10 cellular contexts compared by ENCODE assay signal in the genomic region with DNA sequence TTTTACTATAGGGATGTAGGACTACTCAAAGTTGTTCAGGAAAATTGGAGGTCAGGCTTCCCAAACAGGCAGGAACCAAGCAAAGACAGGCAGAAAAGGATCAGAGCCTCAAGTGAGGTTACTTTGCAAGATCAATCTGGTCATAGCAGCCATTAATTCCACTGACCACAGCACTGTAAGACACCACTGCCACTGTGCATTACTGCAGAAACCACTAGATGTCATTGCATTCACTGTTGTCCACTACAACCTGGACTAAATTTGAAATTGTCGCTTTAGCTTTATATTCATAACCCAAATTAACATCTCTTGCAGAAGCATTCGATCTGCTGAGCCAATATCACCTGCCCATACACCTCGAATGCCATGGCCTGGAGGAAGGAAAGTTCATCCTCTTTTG.
DNase-seq lines count a peak whose midpoint lies in the region; ATAC-seq, FAIRE-seq and TF ChIP-seq lines count a peak whose summit lies in the region.
"Had no signal": no experiment of that assay in that cellular context is flagged by ENCODE, and none has a peak within 500 bp of the region (broad histone marks: within the 10 kb centered on the region; RNA-seq: fewer than 3 reads in every experiment).

No MANE protein-coding gene starts in this region.

- H3K4me3 ChIP-seq in mammary epithelial cell (replicated peaks in 1 of 3; ENCODE audit: insufficient read depth in 1 of 3, low read depth in 2 of 3, low read length in 3 of 3): no peak overlapping the region
- no peak overlapping the region for H3K4me3 ChIP-seq in pancreas

- intact Hi-C loops in mammary epithelial cell (cut with micrococcal nuclease): loop anchor here (1.0 to 10.0 kb wide), 3 partner anchors 74 to 660 kb away; a partner anchor contains a TSS
- intact Hi-C loops in pancreas (cut with DNase I): no loop called here

- in situ Hi-C loops in mammary epithelial cell (cut with MboI; ENCODE audit: low sequenced_read_pairs in 2 of 2): no loop called here

- ATAC-seq in pancreas: peak in 3 of 4 donors; percentile 51 to 73 (median 67)
- no peak for ATAC-seq in activated T-cell treated with anti-CD3 and anti-CD28 coated beads, Interleukin-2, amount 50 U/mL, for 4 hours
- no peak for ATAC-seq in HG03108 (IDR thresholded peaks at IDR 0.05; ENCODE audit: unreplicated experiment)
- no peak for ATAC-seq in stimulated activated naive CD8-positive, alpha-beta T cell treated with anti-CD3 and anti-CD28 coated beads, Interleukin-15, amount 100 ng/mL, for 72 hours
- ATAC-seq: effector memory CD8-positive, alpha-beta T cell had no signal

- TF ChIP-seq RAD21 in Ishikawa (IDR thresholded peaks at IDR 0.05; ENCODE audit: low read depth): peak; percentile 77

- no peak for TF ChIP-seq EP300 in Ishikawa (IDR thresholded peaks at IDR 0.05; ENCODE audit: borderline replicate concordance)

- dilution Hi-C loops in mammary epithelial cell (cut with HindIII; ENCODE audit: low sequenced_read_pairs): no loop called here

- H3K4me1 ChIP-seq in mammary epithelial cell (ENCODE audit: insufficient read depth, low read length): no peaks in the 10 kb centered on the region
- H3K4me1 ChIP-seq in pancreas: no peaks in the 10 kb centered on the region

- no peak overlapping the region for H3K27ac ChIP-seq in mammary epithelial cell (ENCODE audit: insufficient read depth, low read depth, low read length)
- H3K27ac ChIP-seq in pancreas: no peak overlapping the region

- CTCF ChIA-PET in mammary epithelial cell (lab: Charles Lee; ENCODE audit: low non-redundant PET): no interaction called here

- FAIRE-seq in pancreas (lab: Jason Lieb, UNC): no peak

- H3K36me3 ChIP-seq in mammary epithelial cell (ENCODE audit: insufficient read depth, low read length): no peaks in the 10 kb centered on the region
- no peaks in the 10 kb centered on the region for H3K36me3 ChIP-seq in pancreas

- no peaks in the 10 kb centered on the region for H3K79me2 ChIP-seq in mammary epithelial cell (ENCODE audit: insufficient read depth, low read length)

- TF ChIP-seq CTCF in mammary epithelial cell (conservative IDR thresholded peaks at IDR 0.05 in 1 of 2, IDR thresholded peaks at IDR 0.05 in 1 of 2; ENCODE audit: extremely low read depth in 1 of 2, insufficient read depth in 1 of 2, low read depth in 1 of 2, low read length in 2 of 2) (peak; percentile 31 to 58), pancreas (IDR thresholded peaks at IDR 0.05) (peak in 1 of 4 donors; percentile 16)

- H3K9me3 ChIP-seq in mammary epithelial cell (replicated peaks; ENCODE audit: insufficient read depth, low read length) (no peaks in the 10 kb centered on the region), pancreas (no peaks in the 10 kb centered on the region)

- H3K9me3 Mint-ChIP-seq in activated T-cell treated with anti-CD3 and anti-CD28 coated beads, Interleukin-2, amount 50 U/mL, for 4 hours: no peaks in the 10 kb centered on the region
- no peaks in the 10 kb centered on the region for H3K9me3 Mint-ChIP-seq in stimulated activated naive CD8-positive, alpha-beta T cell treated with anti-CD3 and anti-CD28 coated beads, Interleukin-15, amount 100 ng/mL, for 72 hours
- H3K9me3 Mint-ChIP-seq: activated T-helper 1 cell treated with anti-CD3 and anti-CD28 coated beads, Interleukin-12 subunit alpha, Interleukin-12 subunit beta, Interleukin-2, Interleukin-4 antibody, amounts not matched to agents 30 ng/mL and 10 ng/mL and 1 ng/mL, durations not matched to agents 14 hours and 24 hours and 36 hours; effector memory CD8-positive, alpha-beta T cell had no signal

- no peak overlapping the region for H3K4me3 Mint-ChIP-seq in activated T-cell treated with anti-CD3 and anti-CD28 coated beads, Interleukin-2, amount 50 U/mL, for 4 hours
- H3K4me3 Mint-ChIP-seq in stimulated activated naive CD8-positive, alpha-beta T cell treated with anti-CD3 and anti-CD28 coated beads, Interleukin-15, amount 100 ng/mL, for 72 hours: no peak overlapping the region
- H3K4me3 Mint-ChIP-seq: activated T-helper 1 cell treated with anti-CD3 and anti-CD28 coated beads, Interleukin-12 subunit alpha, Interleukin-12 subunit beta, Interleukin-2, Interleukin-4 antibody, amounts not matched to agents 30 ng/mL and 10 ng/mL and 1 ng/mL, durations not matched to agents 14 hours and 24 hours and 36 hours; effector memory CD8-positive, alpha-beta T cell had no signal

- H4K20me1 ChIP-seq in mammary epithelial cell (ENCODE audit: insufficient read depth, low read length): no peaks in the 10 kb centered on the region

- no peak overlapping the region for H3K27ac Mint-ChIP-seq in stimulated activated naive CD8-positive, alpha-beta T cell treated with anti-CD3 and anti-CD28 coated beads, Interleukin-15, amount 100 ng/mL, for 72 hours
- H3K27ac Mint-ChIP-seq: activated T-helper 1 cell treated with anti-CD3 and anti-CD28 coated beads, Interleukin-12 subunit alpha, Interleukin-12 subunit beta, Interleukin-2, Interleukin-4 antibody, amounts not matched to agents 30 ng/mL and 10 ng/mL and 1 ng/mL, durations not matched to agents 14 hours and 24 hours and 36 hours; effector memory CD8-positive, alpha-beta T cell had no signal

- H3K27me3 Mint-ChIP-seq in activated T-cell treated with anti-CD3 and anti-CD28 coated beads, Interleukin-2, amount 50 U/mL, for 4 hours (ENCODE audit: low read depth): peaks cover 8% of the 10 kb centered on the region
- H3K27me3 Mint-ChIP-seq in stimulated activated naive CD8-positive, alpha-beta T cell treated with anti-CD3 and anti-CD28 coated beads, Interleukin-15, amount 100 ng/mL, for 72 hours: peaks cover 1% of the 10 kb centered on the region

- 11% methylated on average over 3 of the region's 3 CpGs for WGBS in mammary epithelial cell (ENCODE audit: low coverage, missing lambda C conversion rate)
- WGBS in pancreas, 2 donors: 27 to 43% methylated on average over 3 of the region's 3 CpGs

- H3K36me3 Mint-ChIP-seq in activated T-cell treated with anti-CD3 and anti-CD28 coated beads, Interleukin-2, amount 50 U/mL, for 4 hours (ENCODE audit: insufficient read depth): no peaks in the 10 kb centered on the region

- no peak overlapping the region for H3K9ac ChIP-seq in mammary epithelial cell (ENCODE audit: insufficient read depth, low read length)

- H2AFZ ChIP-seq in mammary epithelial cell (ENCODE audit: low read depth, low read length): no peak overlapping the region

- H3K4me2 ChIP-seq in mammary epithelial cell (ENCODE audit: insufficient read depth, low read depth, low read length): no peak overlapping the region

- H3K27me3 ChIP-seq in mammary epithelial cell (ENCODE audit: insufficient read depth, low read length) (no peaks in the 10 kb centered on the region), pancreas (no peaks in the 10 kb centered on the region)

- no TSS peak for BruUV-seq in mammary epithelial cell (replicated peaks; lab: Mats Ljungman, UMichigan)

- H3K4me1 Mint-ChIP-seq in activated T-cell treated with anti-CD3 and anti-CD28 coated beads, Interleukin-2, amount 50 U/mL, for 4 hours (ENCODE audit: low read depth): peaks cover 4% of the 10 kb centered on the region
- H3K4me1 Mint-ChIP-seq in stimulated activated naive CD8-positive, alpha-beta T cell treated with anti-CD3 and anti-CD28 coated beads, Interleukin-15, amount 100 ng/mL, for 72 hours: peaks cover 6% of the 10 kb centered on the region

- DNase-seq in DMS 273 (lab: John Stamatoyannopoulos, UW; ENCODE audit: unreplicated experiment): peak; percentile 11
- DNase-seq in DMS 273 treated with DMSO at 0.1 percent for 48 hours (lab: John Stamatoyannopoulos, UW): no peak
- peak; percentile 11 for DNase-seq in mammary epithelial cell
- DNase-seq in pancreas: peak in 1 of 6 donors; percentile 9
- DNase-seq in activated T-cell treated with anti-CD3 and anti-CD28 coated beads, Interleukin-2, amount 50 U/mL, for 4 hours: no peak
- no peak for DNase-seq in stimulated activated naive CD8-positive, alpha-beta T cell treated with anti-CD3 and anti-CD28 coated beads, Interleukin-15, amount 100 ng/mL, for 72 hours
- DNase-seq: effector memory CD8-positive, alpha-beta T cell had no signal

TF ChIP-seq in Ishikawa, 13 proteins besides CTCF, POLR2A, EP300 and RAD21 (continues in another document):
- TF ChIP-seq, protein P1, sequence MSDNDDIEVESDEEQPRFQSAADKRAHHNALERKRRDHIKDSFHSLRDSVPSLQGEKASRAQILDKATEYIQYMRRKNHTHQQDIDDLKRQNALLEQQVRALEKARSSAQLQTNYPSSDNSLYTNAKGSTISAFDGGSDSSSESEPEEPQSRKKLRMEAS (IDR thresholded peaks at IDR 0.05): no peak
- TF ChIP-seq, protein P2, sequence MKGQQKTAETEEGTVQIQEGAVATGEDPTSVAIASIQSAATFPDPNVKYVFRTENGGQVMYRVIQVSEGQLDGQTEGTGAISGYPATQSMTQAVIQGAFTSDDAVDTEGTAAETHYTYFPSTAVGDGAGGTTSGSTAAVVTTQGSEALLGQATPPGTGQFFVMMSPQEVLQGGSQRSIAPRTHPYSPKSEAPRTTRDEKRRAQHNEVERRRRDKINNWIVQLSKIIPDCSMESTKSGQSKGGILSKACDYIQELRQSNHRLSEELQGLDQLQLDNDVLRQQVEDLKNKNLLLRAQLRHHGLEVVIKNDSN (IDR thresholded peaks at IDR 0.05): no peak
- no peak for TF ChIP-seq TEAD4 (IDR thresholded peaks at IDR 0.05)
- no peak for TF ChIP-seq TAF1 (IDR thresholded peaks at IDR 0.05; ENCODE audit: low read depth)
- no peak for TF ChIP-seq FOXM1 (IDR thresholded peaks at IDR 0.05; ENCODE audit: borderline replicate concordance, low read depth)
- 0 out of 2 replicates have a peak, but pooled peaks have one; percentile 54 for TF ChIP-seq YY1 (IDR thresholded peaks at IDR 0.05; ENCODE audit: low read depth)

Comparison
In these comparisons a context has a peak if more than half of its experiments do, and no peak if none do; other contexts are left out.
1. DNase-seq: peak in DMS 273 (single experiment) and mammary epithelial cell (single experiment); none in DMS 273 treated with DMSO at 0.1 percent for 48 hours (single experiment), activated T-cell treated with anti-CD3 and anti-CD28 coated beads, Interleukin-2, amount 50 U/mL, for 4 hours (single experiment) and stimulated activated naive CD8-positive, alpha-beta T cell treated with anti-CD3 and anti-CD28 coated beads, Interleukin-15, amount 100 ng/mL, for 72 hours (0 of 2).
2. ATAC-seq: peak in pancreas (3 of 4); none in activated T-cell treated with anti-CD3 and anti-CD28 coated beads, Interleukin-2, amount 50 U/mL, for 4 hours (0 of 2), HG03108 (single experiment) and stimulated activated naive CD8-positive, alpha-beta T cell treated with anti-CD3 and anti-CD28 coated beads, Interleukin-15, amount 100 ng/mL, for 72 hours (single experiment).